1 cellular context compared by ENCODE assay signal in the genomic region with DNA sequence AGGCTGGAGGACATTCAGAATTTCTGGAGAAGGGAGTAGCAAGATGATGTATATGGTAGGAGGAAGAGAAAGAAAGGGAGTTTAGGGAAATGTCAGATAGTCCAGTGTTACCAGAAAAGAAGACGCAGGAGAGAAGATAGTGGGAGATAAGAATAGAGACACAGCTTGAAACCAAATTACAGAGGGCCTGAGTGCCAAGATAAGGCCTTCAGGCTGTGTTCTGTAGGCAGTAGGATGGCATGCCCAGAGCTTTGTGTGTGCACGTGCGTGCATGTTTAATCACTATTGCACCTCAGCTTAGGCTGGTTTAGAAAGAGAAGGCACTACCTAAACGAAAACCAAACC.
TF ChIP-seq lines count a peak whose summit lies in the region.

No MANE protein-coding gene starts in this region.

TF ChIP-seq in K562, 482 proteins besides CTCF, POLR2A, EP300 and RAD21 (continued from another document and continues in another):
- TF ChIP-seq, protein P1, sequence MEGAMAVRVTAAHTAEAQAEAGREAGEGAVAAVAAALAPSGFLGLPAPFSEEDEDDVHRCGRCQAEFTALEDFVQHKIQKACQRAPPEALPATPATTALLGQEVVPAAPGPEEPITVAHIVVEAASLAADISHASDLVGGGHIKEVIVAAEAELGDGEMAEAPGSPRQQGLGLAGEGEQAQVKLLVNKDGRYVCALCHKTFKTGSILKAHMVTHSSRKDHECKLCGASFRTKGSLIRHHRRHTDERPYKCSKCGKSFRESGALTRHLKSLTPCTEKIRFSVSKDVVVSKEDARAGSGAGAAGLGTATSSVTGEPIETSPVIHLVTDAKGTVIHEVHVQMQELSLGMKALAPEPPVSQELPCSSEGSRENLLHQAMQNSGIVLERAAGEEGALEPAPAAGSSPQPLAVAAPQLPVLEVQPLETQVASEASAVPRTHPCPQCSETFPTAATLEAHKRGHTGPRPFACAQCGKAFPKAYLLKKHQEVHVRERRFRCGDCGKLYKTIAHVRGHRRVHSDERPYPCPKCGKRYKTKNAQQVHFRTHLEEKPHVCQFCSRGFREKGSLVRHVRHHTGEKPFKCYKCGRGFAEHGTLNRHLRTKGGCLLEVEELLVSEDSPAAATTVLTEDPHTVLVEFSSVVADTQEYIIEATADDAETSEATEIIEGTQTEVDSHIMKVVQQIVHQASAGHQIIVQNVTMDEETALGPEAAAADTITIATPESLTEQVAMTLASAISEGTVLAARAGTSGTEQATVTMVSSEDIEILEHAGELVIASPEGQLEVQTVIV (CRISPR knock-in tag; IDR thresholded peaks at IDR 0.05; ENCODE audit: borderline replicate concordance) = no peak
- TF ChIP-seq RCOR1 (IDR thresholded peaks at IDR 0.05; ENCODE audit: borderline replicate concordance in 1 of 2, low read depth in 2 of 2, low read length in 2 of 2) (peak in 1 of 2 experiments; percentile 54; a peak in 1 of 4 replicates), TAF15 (IDR thresholded peaks at IDR 0.05; ENCODE audit: low read depth, low read length) (no peak), MCM7 (IDR thresholded peaks at IDR 0.05) (no peak), MECOM (CRISPR knock-in tag; IDR thresholded peaks at IDR 0.05) (peak; percentile 43; the same call in 1 of the 2 replicates), BHLHE40 (IDR thresholded peaks at IDR 0.05; ENCODE audit: low read length) (peak; percentile 87), CHD7 (IDR thresholded peaks at IDR 0.05; ENCODE audit: low read depth, low read length) (no peak), CBFA2T3 (IDR thresholded peaks at IDR 0.05) (peak; percentile 87), USF2 (CRISPR knock-in tag; IDR thresholded peaks at IDR 0.05) (no peak), TRIM24 (IDR thresholded peaks at IDR 0.05) (peak in 1 of 2 experiments; percentile 17; a peak in 1 of 4 replicates), HDAC6 (IDR thresholded peaks at IDR 0.05; ENCODE audit: low read depth, low read length) (no peak), YBX1 (IDR thresholded peaks at IDR 0.05) (no peak), NCOR1 (IDR thresholded peaks at IDR 0.05) (peak; percentile 67; the same call in 1 of the 2 replicates), TAF9B (IDR thresholded peaks at IDR 0.05; ENCODE audit: partially characterized antibody) (no peak), SMC3 (conservative IDR thresholded peaks at IDR 0.05; ENCODE audit: insufficient read depth, low read depth, low read length) (no peak), MTA2 (IDR thresholded peaks at IDR 0.05; ENCODE audit: low read depth) (0 out of 2 replicates have a peak, but pooled peaks have one; percentile 17), EGR1 (conservative IDR thresholded peaks at IDR 0.05) (no peak), TEAD2 (tag; IDR thresholded peaks at IDR 0.05) (no peak), HDAC2 (IDR thresholded peaks at IDR 0.05) (no peak), SOX6 (IDR thresholded peaks at IDR 0.05) (peak; percentile 63), THAP7 (CRISPR knock-in tag; IDR thresholded peaks at IDR 0.05) (no peak), GABPB1 (CRISPR knock-in tag; IDR thresholded peaks at IDR 0.05) (no peak), ELF4 (CRISPR knock-in tag; IDR thresholded peaks at IDR 0.05) (peak; percentile 77; the same call in 1 of the 2 replicates), ZNF146 (CRISPR knock-in tag; IDR thresholded peaks at IDR 0.05; ENCODE audit: unreplicated experiment) (no peak), GTF2F1 (IDR thresholded peaks at IDR 0.05; ENCODE audit: low read depth, low read length) (no peak), BDP1 (IDR thresholded peaks at IDR 0.05; ENCODE audit: insufficient read depth, insufficient read length) (no peak), ZNF436 (CRISPR knock-in tag; IDR thresholded peaks at IDR 0.05) (no peak), CXXC5 (CRISPR knock-in tag; IDR thresholded peaks at IDR 0.05) (peak; percentile 69), HOXB6 (CRISPR knock-in tag; IDR thresholded peaks at IDR 0.05; ENCODE audit: borderline replicate concordance) (no peak), POLR2AphosphoS5 (IDR thresholded peaks at IDR 0.05; ENCODE audit: control insufficient read depth, insufficient read depth, low read depth, low read length) (peak; percentile 23; the same call in 1 of the 2 replicates), ETV5 (CRISPR knock-in tag; IDR thresholded peaks at IDR 0.05; ENCODE audit: low read depth) (no peak), NFIC (IDR thresholded peaks at IDR 0.05) (peak; percentile 29; the same call in 1 of the 2 replicates), NFATC3 (IDR thresholded peaks at IDR 0.05) (no peak), KLF16 (IDR thresholded peaks at IDR 0.05) (peak; percentile 47; the same call in 1 of the 2 replicates), SMARCE1 (IDR thresholded peaks at IDR 0.05) (0 out of 2 replicates have a peak, but pooled peaks have one; percentile 35), HDAC1 (IDR thresholded peaks at IDR 0.05) (peak in 1 of 2 experiments; percentile 50; a peak in 1 of 4 replicates), TAL1 (IDR thresholded peaks at IDR 0.05) (peak; percentile 66)
- TF ChIP-seq, protein P2, sequence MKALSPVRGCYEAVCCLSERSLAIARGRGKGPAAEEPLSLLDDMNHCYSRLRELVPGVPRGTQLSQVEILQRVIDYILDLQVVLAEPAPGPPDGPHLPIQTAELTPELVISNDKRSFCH (CRISPR knock-in tag; IDR thresholded peaks at IDR 0.05) = no peak
- TF ChIP-seq, protein P2 (tag; IDR thresholded peaks at IDR 0.05) = no peak
- TF ChIP-seq, protein P3, sequence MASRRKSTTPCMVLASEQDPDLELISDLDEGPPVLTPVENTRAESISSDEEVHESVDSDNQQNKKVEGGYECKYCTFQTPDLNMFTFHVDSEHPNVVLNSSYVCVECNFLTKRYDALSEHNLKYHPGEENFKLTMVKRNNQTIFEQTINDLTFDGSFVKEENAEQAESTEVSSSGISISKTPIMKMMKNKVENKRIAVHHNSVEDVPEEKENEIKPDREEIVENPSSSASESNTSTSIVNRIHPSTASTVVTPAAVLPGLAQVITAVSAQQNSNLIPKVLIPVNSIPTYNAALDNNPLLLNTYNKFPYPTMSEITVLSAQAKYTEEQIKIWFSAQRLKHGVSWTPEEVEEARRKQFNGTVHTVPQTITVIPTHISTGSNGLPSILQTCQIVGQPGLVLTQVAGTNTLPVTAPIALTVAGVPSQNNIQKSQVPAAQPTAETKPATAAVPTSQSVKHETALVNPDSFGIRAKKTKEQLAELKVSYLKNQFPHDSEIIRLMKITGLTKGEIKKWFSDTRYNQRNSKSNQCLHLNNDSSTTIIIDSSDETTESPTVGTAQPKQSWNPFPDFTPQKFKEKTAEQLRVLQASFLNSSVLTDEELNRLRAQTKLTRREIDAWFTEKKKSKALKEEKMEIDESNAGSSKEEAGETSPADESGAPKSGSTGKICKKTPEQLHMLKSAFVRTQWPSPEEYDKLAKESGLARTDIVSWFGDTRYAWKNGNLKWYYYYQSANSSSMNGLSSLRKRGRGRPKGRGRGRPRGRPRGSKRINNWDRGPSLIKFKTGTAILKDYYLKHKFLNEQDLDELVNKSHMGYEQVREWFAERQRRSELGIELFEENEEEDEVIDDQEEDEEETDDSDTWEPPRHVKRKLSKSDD (conservative IDR thresholded peaks at IDR 0.05; ENCODE audit: low read length) = no peak
- TF ChIP-seq, protein P4, sequence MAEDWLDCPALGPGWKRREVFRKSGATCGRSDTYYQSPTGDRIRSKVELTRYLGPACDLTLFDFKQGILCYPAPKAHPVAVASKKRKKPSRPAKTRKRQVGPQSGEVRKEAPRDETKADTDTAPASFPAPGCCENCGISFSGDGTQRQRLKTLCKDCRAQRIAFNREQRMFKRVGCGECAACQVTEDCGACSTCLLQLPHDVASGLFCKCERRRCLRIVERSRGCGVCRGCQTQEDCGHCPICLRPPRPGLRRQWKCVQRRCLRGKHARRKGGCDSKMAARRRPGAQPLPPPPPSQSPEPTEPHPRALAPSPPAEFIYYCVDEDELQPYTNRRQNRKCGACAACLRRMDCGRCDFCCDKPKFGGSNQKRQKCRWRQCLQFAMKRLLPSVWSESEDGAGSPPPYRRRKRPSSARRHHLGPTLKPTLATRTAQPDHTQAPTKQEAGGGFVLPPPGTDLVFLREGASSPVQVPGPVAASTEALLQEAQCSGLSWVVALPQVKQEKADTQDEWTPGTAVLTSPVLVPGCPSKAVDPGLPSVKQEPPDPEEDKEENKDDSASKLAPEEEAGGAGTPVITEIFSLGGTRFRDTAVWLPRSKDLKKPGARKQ (CRISPR knock-in tag; IDR thresholded peaks at IDR 0.05) = no peak
- TF ChIP-seq, protein P5, sequence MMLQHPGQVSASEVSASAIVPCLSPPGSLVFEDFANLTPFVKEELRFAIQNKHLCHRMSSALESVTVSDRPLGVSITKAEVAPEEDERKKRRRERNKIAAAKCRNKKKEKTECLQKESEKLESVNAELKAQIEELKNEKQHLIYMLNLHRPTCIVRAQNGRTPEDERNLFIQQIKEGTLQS (IDR thresholded peaks at IDR 0.05) = no peak
- TF ChIP-seq, protein P5 (CRISPR knock-in tag; conservative IDR thresholded peaks at IDR 0.05) = no peak
